Comparison of ENCODE assay signal across 25 cellular contexts in the genomic region with DNA sequence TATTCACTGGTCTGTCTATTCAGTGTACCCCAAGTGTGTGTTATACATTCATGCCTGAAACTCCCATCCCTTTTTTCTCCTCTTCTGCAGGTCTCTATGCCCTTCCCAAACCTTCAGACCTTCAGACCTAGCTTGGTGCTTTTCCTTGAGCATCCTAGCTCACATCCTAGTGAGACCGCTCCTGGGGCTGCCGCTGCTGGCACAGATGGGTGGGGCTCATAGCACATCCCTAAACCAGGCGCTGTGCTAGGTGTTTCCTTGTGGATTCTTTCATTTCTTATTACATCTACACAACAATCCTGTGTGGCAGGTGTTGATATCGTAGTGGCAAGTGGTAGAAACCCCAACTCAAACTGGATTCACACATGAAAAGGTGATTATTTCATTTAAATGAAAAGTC. TPM values are rescaled to one million over a fixed set of nuclear protein-coding genes. Genes with fewer than 3 reads are reported as not detected.
DNase-seq lines count a peak whose midpoint lies in the region; ATAC-seq and TF ChIP-seq lines count a peak whose summit lies in the region.
"Had no signal": no experiment of that assay in that cellular context is flagged by ENCODE, and none has a peak within 500 bp of the region (broad histone marks: within the 10 kb centered on the region; RNA-seq: fewer than 3 reads in every experiment).

No MANE protein-coding gene starts in this region.

- peak overlapping the region; percentile 54 for H3K4me2 ChIP-seq in HCT116 (ENCODE audit: low read length)
- peak overlapping the region; percentile 29 for H3K4me2 ChIP-seq in hepatocyte
- no peak overlapping the region for H3K4me2 ChIP-seq in smooth muscle cell
- H3K4me2 ChIP-seq: GM23338 had no signal

- CTCF ChIA-PET in HCT116 (lab: Charles Lee), result interaction anchor here (1.9 kb wide), 1 partner anchor 18 kb away, joined by 6 read pairs; no protein-coding TSS in a partner anchor

- RAD21 ChIA-PET in HCT116 (lab: Charles Lee; ENCODE audit: low non-redundant PET in 1 of 2, low total read pairs in 2 of 2, uncharacterized antibody in 2 of 2, unreplicated experiment in 2 of 2), result no interaction called here

- POLR2A ChIA-PET in HCT116 (lab: Charles Lee), result interaction anchor here (0.9 kb wide), 1 partner anchor 44 kb away, joined by 3 read pairs; no protein-coding TSS in a partner anchor

- H2AFZ ChIP-seq in HCT116 (ENCODE audit: low read depth, low read length, poor library complexity, severe bottlenecking) (no peak overlapping the region), hepatocyte (no peak overlapping the region), smooth muscle cell (ENCODE audit: low read depth) (no peak overlapping the region)
- H2AFZ ChIP-seq: GM23338 had no signal

- 95% methylated on average over 4 of the region's 4 CpGs for whole genome bisulfite sequencing in hepatocyte (ENCODE audit: low lambda C conversion rate, missing lambda C conversion rate)
- WGBS in smooth muscle cell (ENCODE audit: low lambda C conversion rate), result 91% methylated on average over 4 of the region's 4 CpGs

- no peak overlapping the region for H3K9ac ChIP-seq in HCT116 (ENCODE audit: low read length)
- peak overlapping the region; percentile 49 for H3K9ac ChIP-seq in adipocyte (ENCODE audit: low read length)
- H3K9ac ChIP-seq in smooth muscle cell (ENCODE audit: low read depth), result no peak overlapping the region

- TF ChIP-seq CTCF in HCT116 (IDR thresholded peaks at IDR 0.05 in 2 of 3, conservative IDR thresholded peaks at IDR 0.05 in 1 of 3; ENCODE audit: borderline replicate concordance in 1 of 3, insufficient read depth in 1 of 3, low read depth in 2 of 3, low read length in 2 of 3) (no peak), hepatocyte (IDR thresholded peaks at IDR 0.05; ENCODE audit: poor library complexity) (no peak), smooth muscle cell (IDR thresholded peaks at IDR 0.05; ENCODE audit: borderline replicate concordance, insufficient read depth, poor library complexity, severe bottlenecking) (no peak)

- H3K79me2 ChIP-seq in HCT116 (ENCODE audit: insufficient read depth, low read length) (no peaks in the 10 kb centered on the region), hepatocyte (no peaks in the 10 kb centered on the region), smooth muscle cell (ENCODE audit: low read depth) (no peaks in the 10 kb centered on the region)

- H3K4me1 ChIP-seq in HCT116 (ENCODE audit: control insufficient read depth in 1 of 2, insufficient read depth in 2 of 2, low read length in 2 of 2), result peaks cover 9 to 26% of the 10 kb centered on the region in 2 experiments
- H3K4me1 ChIP-seq in adipocyte (ENCODE audit: control insufficient read depth, insufficient read depth, low read length), result peaks cover 64% of the 10 kb centered on the region
- peaks cover 45% of the 10 kb centered on the region for H3K4me1 ChIP-seq in hepatocyte (ENCODE audit: insufficient read depth)
- no peaks in the 10 kb centered on the region for H3K4me1 ChIP-seq in smooth muscle cell (ENCODE audit: low read depth)
- H3K4me1 ChIP-seq: right atrium auricular region had no signal

- no TSS peak for BruUV-seq in HCT116 (replicated peaks; lab: Mats Ljungman, UMichigan)

- no peak overlapping the region for H3K27ac ChIP-seq in HCT116 (ENCODE audit: low read depth, low read length)
- H3K27ac ChIP-seq in hepatocyte, result peak overlapping the region; percentile 79
- H3K27ac ChIP-seq in smooth muscle cell (ENCODE audit: low read depth), result peak overlapping the region; percentile 18
- H3K27ac ChIP-seq: HL-60, left ventricle myocardium inferior, ovary, right atrium auricular region had no signal

- H3K27me3 ChIP-seq in HCT116 (ENCODE audit: insufficient read depth, low read length) (no peaks in the 10 kb centered on the region), adipocyte (replicated peaks; ENCODE audit: control insufficient read depth, insufficient read depth, low read length) (no peaks in the 10 kb centered on the region), hepatocyte (no peaks in the 10 kb centered on the region), smooth muscle cell (ENCODE audit: low read depth) (no peaks in the 10 kb centered on the region)
- H3K27me3 ChIP-seq: ovary, right atrium auricular region had no signal

- DNase-seq in HCT116 (ENCODE audit: low read depth, low spot score), result no peak
- no peak for DNase-seq in adipocyte (ENCODE audit: low read depth)
- no peak for DNase-seq in hepatocyte (ENCODE audit: low spot score)
- no peak for DNase-seq in smooth muscle cell (lab: John Stamatoyannopoulos, UW; ENCODE audit: unreplicated experiment)
- no peak for DNase-seq in SHP77 treated with DMSO at 0.1 percent for 48 hours (lab: John Stamatoyannopoulos, UW)
- DNase-seq in NCI-H2081 (lab: John Stamatoyannopoulos, UW), result no peak
- DNase-seq in amygdala (lab: John Stamatoyannopoulos, UW), result no peak
- DNase-seq: activated CD4-positive, alpha-beta T cell treated with anti-CD3 and anti-CD28 coated beads for 4 hours; activated gamma-delta T cell; activated naive CD8-positive, alpha-beta T cell treated with anti-CD3 and anti-CD28 coated beads, Interleukin-2, amount 50 U/mL, for 24 hours; activated T-cell treated with anti-CD3 and anti-CD28 coated beads, Interleukin-2, amount 50 U/mL, for 24 hours; left ventricle myocardium inferior; midbrain; natural killer cell; NCI-H1436 treated with DMSO at 0.1 percent for 48 hours; NCI-H2107; NCI-H774; RPMI8226; stimulated activated CD4-positive, alpha-beta T cell treated with anti-CD3 and anti-CD28 coated beads, Interleukin-2, amount 100 ng/mL, for 48 hours had no signal

- H3K9me3 ChIP-seq in HCT116 (ENCODE audit: control insufficient read depth in 1 of 2, insufficient read depth in 1 of 2, low read depth in 1 of 2, low read length in 2 of 2), result no peaks in the 10 kb centered on the region
- H3K9me3 ChIP-seq in adipocyte (ENCODE audit: control insufficient read depth, low read length), result no peaks in the 10 kb centered on the region
- H3K9me3 ChIP-seq in hepatocyte (ENCODE audit: low read depth), result no peaks in the 10 kb centered on the region
- H3K9me3 ChIP-seq in smooth muscle cell (replicated peaks; ENCODE audit: low read depth), result no peaks in the 10 kb centered on the region
- H3K9me3 ChIP-seq: left ventricle myocardium inferior, ovary, right atrium auricular region had no signal

- ATAC-seq in HCT116 (no peak), HG03378 (IDR thresholded peaks at IDR 0.05; ENCODE audit: unreplicated experiment) (no peak)
- ATAC-seq: activated naive CD8-positive, alpha-beta T cell treated with anti-CD3 and anti-CD28 coated beads, Interleukin-2, amount 50 U/mL, for 24 hours; GM12878; GM23338; natural killer cell had no signal

- no peak for TF ChIP-seq POLR2A in HCT116 (IDR thresholded peaks at IDR 0.05; ENCODE audit: borderline replicate concordance, extremely low read depth, insufficient read depth, insufficient read length)

- H3K9me2 ChIP-seq in HCT116 (ENCODE audit: insufficient read depth) (no peaks in the 10 kb centered on the region), hepatocyte (replicated peaks; ENCODE audit: insufficient read depth) (no peaks in the 10 kb centered on the region)

- intact Hi-C loops in HCT116 (cut with micrococcal nuclease), result no loop called here

- H3K4me3 ChIP-seq in HCT116 (replicated peaks in 1 of 2; ENCODE audit: low read depth in 1 of 2, low read length in 2 of 2), result no peak overlapping the region
- H3K4me3 ChIP-seq in adipocyte (ENCODE audit: low read length), result no peak overlapping the region
- H3K4me3 ChIP-seq in hepatocyte, result no peak overlapping the region
- H3K4me3 ChIP-seq in smooth muscle cell, result no peak overlapping the region
- H3K4me3 ChIP-seq: GM12878, GM23338, left ventricle myocardium inferior, ovary, right atrium auricular region had no signal

- H3F3A ChIP-seq in smooth muscle cell (ENCODE audit: low read depth), result no peaks in the 10 kb centered on the region

- no peaks in the 10 kb centered on the region for H4K20me1 ChIP-seq in HCT116 (ENCODE audit: insufficient read depth)
- no peaks in the 10 kb centered on the region for H4K20me1 ChIP-seq in hepatocyte (ENCODE audit: insufficient read depth, poor library complexity, severe bottlenecking)
- no peaks in the 10 kb centered on the region for H4K20me1 ChIP-seq in smooth muscle cell (ENCODE audit: low read depth)

- no peak for TF ChIP-seq RAD21 in HCT116 (IDR thresholded peaks at IDR 0.05; ENCODE audit: low read depth)

- no peaks in the 10 kb centered on the region for H3K36me3 ChIP-seq in HCT116 (ENCODE audit: control insufficient read depth in 1 of 2, insufficient read depth in 2 of 2, low read length in 2 of 2)
- H3K36me3 ChIP-seq in adipocyte (ENCODE audit: control insufficient read depth, insufficient read depth, low read length, severe bottlenecking), result no peaks in the 10 kb centered on the region
- no peaks in the 10 kb centered on the region for H3K36me3 ChIP-seq in hepatocyte (replicated peaks; ENCODE audit: insufficient read depth, low read depth)
- H3K36me3 ChIP-seq in smooth muscle cell (ENCODE audit: low read depth), result no peaks in the 10 kb centered on the region
- H3K36me3 ChIP-seq: left ventricle myocardium inferior, ovary, right atrium auricular region had no signal

TF ChIP-seq in HCT116, 20 proteins besides CTCF, POLR2A, EP300 and RAD21 (continues in another document):
- TF ChIP-seq EGR1 (IDR thresholded peaks at IDR 0.05; ENCODE audit: low read depth) (no peak), POLR2AphosphoS5 (IDR thresholded peaks at IDR 0.05; ENCODE audit: low read depth, low read length) (no peak), SRF (IDR thresholded peaks at IDR 0.05; ENCODE audit: low read depth) (no peak), YY1 (IDR thresholded peaks at IDR 0.05; ENCODE audit: extremely low read depth, insufficient replicate concordance, low read depth, low read length) (no peak), SIN3A (IDR thresholded peaks at IDR 0.05; ENCODE audit: low read depth) (no peak), ELF1 (IDR thresholded peaks at IDR 0.05; ENCODE audit: borderline replicate concordance, low read depth) (no peak), ZNF274 (IDR thresholded peaks at IDR 0.05; ENCODE audit: low read depth, low read length) (no peak), JUND (IDR thresholded peaks at IDR 0.05) (no peak), EZH2phosphoT487 (IDR thresholded peaks at IDR 0.05; ENCODE audit: borderline replicate concordance) (no peak), ZFX (IDR thresholded peaks at IDR 0.05) (no peak), SP1 (IDR thresholded peaks at IDR 0.05; ENCODE audit: low read depth) (no peak), CBX3 (IDR thresholded peaks at IDR 0.05; ENCODE audit: low read depth) (no peak)

RNA-seq across cellular contexts. Expression of a gene that starts 43.2 kb away (rescaled TPM):
- total RNA-seq in HCT116 (2021; ENCODE audit: unreplicated experiment), result 2.9 TPM
- 1.2 and 1.3 TPM in 2 replicates for polyA plus RNA-seq in HCT116 (2012)
- total RNA-seq in hepatocyte, result 47.4 and 53.3 TPM in 2 replicates
- 30.2 and 42.0 TPM in 2 replicates for polyA plus RNA-seq in hepatocyte
- 3.8 and 4.7 TPM in 2 replicates for total RNA-seq in smooth muscle cell
- 0.96 and 4.4 TPM in 2 replicates for polyA plus RNA-seq in smooth muscle cell
- total RNA-seq: GM12878, left ventricle myocardium inferior, natural killer cell had no signal
- polyA plus RNA-seq: GM12878 had no signal
